ENCODE assay signal across 14 cellular contexts in genomic region chr2:47558116-47559078, GRCh38. TPM values are rescaled to one million over a fixed set of nuclear protein-coding genes. Genes with fewer than 3 reads are reported as not detected.
DNase-seq lines count a peak whose midpoint lies in the region; ATAC-seq, FAIRE-seq and TF ChIP-seq lines count a peak whose summit lies in the region.
"Had no signal": no experiment of that assay in that cellular context is flagged by ENCODE, and none has a peak within 500 bp of the region (broad histone marks: within the 10 kb centered on the region; RNA-seq: fewer than 3 reads in every experiment).

No MANE protein-coding gene starts in this region.

- H3K4me2 ChIP-seq in HCT116 (ENCODE audit: low read length) (peak overlapping the region; percentile 20; the same call in 1 of the 2 replicates), mesenchymal stem cell (ENCODE audit: low read length, poor library complexity, severe bottlenecking) (no peak overlapping the region)
- H3K4me2 ChIP-seq: SK-N-SH had no signal

- no peak for ATAC-seq in HCT116

- H4K8ac ChIP-seq in mesenchymal stem cell (ENCODE audit: low read length), result no peak overlapping the region

- H3K23ac ChIP-seq in mesenchymal stem cell (ENCODE audit: low read length in 2 of 2), result peak overlapping the region in 1 of 2 experiments; percentile 34

- H3K79me2 ChIP-seq in HCT116 (ENCODE audit: insufficient read depth, low read length), result no peaks in the 10 kb centered on the region

- 85% methylated on average over 14 of the region's 14 CpGs for WGBS in mesenchymal stem cell

- H3K36me3 ChIP-seq in HCT116 (ENCODE audit: control insufficient read depth in 1 of 2, insufficient read depth in 2 of 2, low read length in 2 of 2) (no peaks in the 10 kb centered on the region), bronchial epithelial cell (ENCODE audit: control insufficient read depth, insufficient read depth, low read length) (no peaks in the 10 kb centered on the region), mesenchymal stem cell (ENCODE audit: control insufficient read depth in 1 of 2, insufficient read depth in 2 of 2, low read depth in 1 of 2, low read length in 2 of 2) (no peaks in the 10 kb centered on the region)
- H3K36me3 ChIP-seq: ovary, upper lobe of left lung had no signal

- H3K27me3 ChIP-seq in HCT116 (ENCODE audit: insufficient read depth, low read length) (no peaks in the 10 kb centered on the region), bronchial epithelial cell (ENCODE audit: control insufficient read depth, insufficient read depth, low read length) (no peaks in the 10 kb centered on the region), mesenchymal stem cell (ENCODE audit: control insufficient read depth in 1 of 2, insufficient read depth in 1 of 2, low read length in 2 of 2) (peaks cover 5 to 65% of the 10 kb centered on the region in 2 experiments)
- H3K27me3 ChIP-seq: ovary, upper lobe of left lung had no signal

- no peak for TF ChIP-seq POLR2A in HCT116 (IDR thresholded peaks at IDR 0.05; ENCODE audit: borderline replicate concordance, extremely low read depth, insufficient read depth, insufficient read length)
- TF ChIP-seq POLR2A in GM12891 (IDR thresholded peaks at IDR 0.05; ENCODE audit: low read depth, low read length), result no peak

- no peaks in the 10 kb centered on the region for H4K20me1 ChIP-seq in HCT116 (ENCODE audit: insufficient read depth)

- DNase-seq in AG08395 (ENCODE audit: low spot score) (peak; percentile 58), HCT116 (ENCODE audit: low read depth, low spot score) (no peak), bronchial epithelial cell (ENCODE audit: low read depth) (no peak), mesenchymal stem cell (no peak), retina (no peak), GM12891 (ENCODE audit: insufficient read length, low spot score) (no peak), NCI-H526 treated with DMSO at 0.1 percent for 48 hours (lab: John Stamatoyannopoulos, UW) (no peak), NK-92 (lab: John Stamatoyannopoulos, UW; ENCODE audit: unreplicated experiment) (no peak)
- DNase-seq: hypothalamus, NCI-H2107, SK-N-SH, upper lobe of left lung had no signal

- no peak overlapping the region for H3K14ac ChIP-seq in mesenchymal stem cell (ENCODE audit: low read length in 2 of 2)

- H2BK5ac ChIP-seq in mesenchymal stem cell (ENCODE audit: low read depth, low read length, poor library complexity, severe bottlenecking), result no peak overlapping the region

- RAD21 ChIA-PET in HCT116 (lab: Charles Lee; ENCODE audit: low non-redundant PET in 1 of 2, low total read pairs in 2 of 2, uncharacterized antibody in 2 of 2, unreplicated experiment in 2 of 2), result no interaction called here

- no TSS peak for BruUV-seq in HCT116 (replicated peaks; lab: Mats Ljungman, UMichigan)

- H2BK120ac ChIP-seq in mesenchymal stem cell (ENCODE audit: low read depth, low read length), result no peak overlapping the region

- H3K79me1 ChIP-seq in mesenchymal stem cell (replicated peaks; ENCODE audit: low read length, poor library complexity, severe bottlenecking), result no peaks in the 10 kb centered on the region

- intact Hi-C loops in HCT116 (cut with micrococcal nuclease), result no loop called here

- H3K9ac ChIP-seq in HCT116 (ENCODE audit: low read length), result no peak overlapping the region
- peak overlapping the region; percentile 54 for H3K9ac ChIP-seq in mesenchymal stem cell (ENCODE audit: low read length)
- H3K9ac ChIP-seq: SK-N-SH had no signal

- H2AFZ ChIP-seq in HCT116 (ENCODE audit: low read depth, low read length, poor library complexity, severe bottlenecking), result no peak overlapping the region
- H2AFZ ChIP-seq in mesenchymal stem cell (ENCODE audit: low read depth, low read length), result no peak overlapping the region

- no peak overlapping the region for H2AK5ac ChIP-seq in mesenchymal stem cell (ENCODE audit: low read length, severe bottlenecking)

- TF ChIP-seq RAD21 in HCT116 (IDR thresholded peaks at IDR 0.05; ENCODE audit: low read depth), result no peak

- H2BK12ac ChIP-seq in mesenchymal stem cell (ENCODE audit: low read length in 2 of 2), result no peak overlapping the region

- H3K4me1 ChIP-seq in HCT116 (ENCODE audit: control insufficient read depth in 1 of 2, insufficient read depth in 2 of 2, low read length in 2 of 2) (peaks cover 0 to 10% of the 10 kb centered on the region in 2 experiments; a peak in 1 of 4 replicates), mesenchymal stem cell (ENCODE audit: control insufficient read depth, insufficient read depth, low read depth, low read length) (peaks cover 9% of the 10 kb centered on the region)
- H3K4me1 ChIP-seq: upper lobe of left lung had no signal

- CTCF ChIA-PET in HCT116 (lab: Charles Lee), result no interaction called here

- FAIRE-seq in bronchial epithelial cell (lab: Jason Lieb, UNC) (peak; percentile 40), GM12891 (lab: Jason Lieb, UNC) (no peak)

- no peak overlapping the region for H3K4me3 ChIP-seq in HCT116 (replicated peaks in 1 of 2; ENCODE audit: low read depth in 1 of 2, low read length in 2 of 2)
- no peak overlapping the region for H3K4me3 ChIP-seq in bronchial epithelial cell (ENCODE audit: low read depth, low read length)
- peak overlapping the region in 1 of 2 experiments; percentile 60 for H3K4me3 ChIP-seq in mesenchymal stem cell (ENCODE audit: insufficient read depth in 1 of 2, low read depth in 1 of 2, low read length in 2 of 2)
- H3K4me3 ChIP-seq: ovary, upper lobe of left lung had no signal

- H3K9me2 ChIP-seq in HCT116 (ENCODE audit: insufficient read depth), result no peaks in the 10 kb centered on the region
- H3K9me2 ChIP-seq: SK-N-SH had no signal

- H3K18ac ChIP-seq in mesenchymal stem cell (ENCODE audit: low read depth in 1 of 2, low read length in 2 of 2), result no peak overlapping the region

- POLR2A ChIA-PET in HCT116 (lab: Charles Lee), result no interaction called here

- H3K9me3 ChIP-seq in HCT116 (ENCODE audit: control insufficient read depth in 1 of 2, insufficient read depth in 1 of 2, low read depth in 1 of 2, low read length in 2 of 2) (no peaks in the 10 kb centered on the region), mesenchymal stem cell (ENCODE audit: control insufficient read depth, low read length) (peaks cover 7% of the 10 kb centered on the region)
- H3K9me3 ChIP-seq: ovary, SK-N-SH, upper lobe of left lung had no signal

- H4K91ac ChIP-seq in mesenchymal stem cell (ENCODE audit: low read length), result no peak overlapping the region

- no peak overlapping the region for H2BK15ac ChIP-seq in mesenchymal stem cell (ENCODE audit: low read depth, poor library complexity, severe bottlenecking)

- H3K27ac ChIP-seq in HCT116 (ENCODE audit: low read depth, low read length) (no peak overlapping the region), mesenchymal stem cell (ENCODE audit: low read length, poor library complexity, severe bottlenecking) (no peak overlapping the region)
- H3K27ac ChIP-seq: ovary, upper lobe of left lung had no signal

- H3K4ac ChIP-seq in mesenchymal stem cell (ENCODE audit: low read depth in 1 of 2, low read length in 2 of 2), result no peak overlapping the region

- TF ChIP-seq CTCF in HCT116 (IDR thresholded peaks at IDR 0.05 in 2 of 3, conservative IDR thresholded peaks at IDR 0.05 in 1 of 3; ENCODE audit: borderline replicate concordance in 1 of 3, insufficient read depth in 1 of 3, low read depth in 2 of 3, low read length in 2 of 3) (no peak), bronchial epithelial cell (IDR thresholded peaks at IDR 0.05; ENCODE audit: insufficient read depth, low read length, severe bottlenecking) (no peak)

TF ChIP-seq in HCT116, 20 proteins besides CTCF, POLR2A, EP300 and RAD21 (continues in another document):
- TF ChIP-seq JUND (IDR thresholded peaks at IDR 0.05) (no peak), SP1 (IDR thresholded peaks at IDR 0.05; ENCODE audit: low read depth) (no peak), EZH2phosphoT487 (IDR thresholded peaks at IDR 0.05; ENCODE audit: borderline replicate concordance) (no peak), MAX (IDR thresholded peaks at IDR 0.05) (no peak), YY1 (IDR thresholded peaks at IDR 0.05; ENCODE audit: extremely low read depth, insufficient replicate concordance, low read depth, low read length) (no peak), CBX3 (IDR thresholded peaks at IDR 0.05; ENCODE audit: low read depth) (no peak), EZH2 (IDR thresholded peaks at IDR 0.05) (no peak), SIN3A (IDR thresholded peaks at IDR 0.05; ENCODE audit: low read depth) (no peak), FOSL1 (IDR thresholded peaks at IDR 0.05; ENCODE audit: low read depth) (no peak), EGR1 (IDR thresholded peaks at IDR 0.05; ENCODE audit: low read depth) (no peak), ZNF274 (IDR thresholded peaks at IDR 0.05; ENCODE audit: low read depth, low read length) (no peak), POLR2AphosphoS5 (IDR thresholded peaks at IDR 0.05; ENCODE audit: low read depth, low read length) (no peak), CEBPB (IDR thresholded peaks at IDR 0.05; ENCODE audit: low read depth) (no peak)

TF ChIP-seq in GM12891, 5 proteins besides CTCF, POLR2A, EP300 and RAD21:
- TF ChIP-seq PAX5 (IDR thresholded peaks at IDR 0.05; ENCODE audit: insufficient read depth, low read length, severe bottlenecking) (no peak), POLR2AphosphoS5 (IDR thresholded peaks at IDR 0.05; ENCODE audit: low read depth, low read length) (no peak), POU2F2 (IDR thresholded peaks at IDR 0.05; ENCODE audit: low read depth, low read length) (no peak), TAF1 (IDR thresholded peaks at IDR 0.05; ENCODE audit: low read depth, low read length) (no peak), SPI1 (IDR thresholded peaks at IDR 0.05; ENCODE audit: low read depth, low read length) (no peak)

RNA-seq across cellular contexts. Expression of gene KCNK12, which starts 12.4 kb away (rescaled TPM):
- total RNA-seq in HCT116 (2021; ENCODE audit: unreplicated experiment) (not detected), bronchial epithelial cell (under 0.01 TPM in 2 replicates)
- not detected in 2 replicates for polyA plus RNA-seq in HCT116 (2012)
- 1.7 TPM for polyA plus RNA-seq in mesenchymal stem cell (2013, experiment 1 of 2)
- polyA plus RNA-seq in mesenchymal stem cell (2013, experiment 2 of 2), result 1.9 TPM
- polyA plus RNA-seq in GM12891 (2012; ENCODE audit: low read depth, missing spikeins), result 0.10 TPM
- total RNA-seq: mammary epithelial cell had no signal
- polyA plus RNA-seq: mammary epithelial cell, SK-N-SH had no signal
